1 cellular context compared by ENCODE assay signal in genomic region chrX:150880808-150881165, GRCh38.
TF ChIP-seq lines count a peak whose summit lies in the region.

No MANE protein-coding gene starts in this region.

TF ChIP-seq in H1, 55 proteins besides CTCF, POLR2A, EP300 and RAD21 (continued from another document):
- TF ChIP-seq TAF7 (optimal IDR thresholded peaks at IDR 0.05; ENCODE audit: borderline replicate concordance, low read depth, low read length) = no peak
- TF ChIP-seq KDM1A (IDR thresholded peaks at IDR 0.05; ENCODE audit: borderline replicate concordance, low read length) = no peak
- TF ChIP-seq ZNF274 (IDR thresholded peaks at IDR 0.05; ENCODE audit: borderline replicate concordance, extremely low read depth, low read length) = no peak
- no peak for TF ChIP-seq GTF2F1 (IDR thresholded peaks at IDR 0.05; ENCODE audit: borderline replicate concordance, low read depth, low read length)
